20 cellular contexts compared by ENCODE assay signal in the genomic region with DNA sequence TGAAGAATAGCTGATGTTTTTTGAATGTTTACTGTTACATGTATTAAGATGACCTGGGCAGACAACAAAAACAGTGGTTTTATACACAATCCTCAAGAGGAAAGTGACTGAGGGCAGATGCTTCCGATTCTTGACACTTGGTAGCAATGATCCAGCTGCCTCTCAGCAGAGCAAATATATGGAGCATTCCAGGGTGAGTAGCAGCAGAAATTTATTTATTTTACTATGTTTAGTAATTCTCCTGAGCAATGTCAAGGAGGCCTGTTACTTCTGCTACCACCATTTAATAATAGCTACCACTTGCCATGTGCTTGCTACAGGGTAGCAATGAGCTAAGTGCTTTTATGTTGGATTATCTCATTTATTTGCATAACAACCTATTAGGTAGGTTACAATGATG.
"Had no signal": no experiment of that assay in that cellular context is flagged by ENCODE, and none has a peak within 500 bp of the region (broad histone marks: within the 10 kb centered on the region; RNA-seq: fewer than 3 reads in every experiment).

No MANE protein-coding gene starts in this region.

- DNase-seq: Karpas-422, KG1, MG63, NCI-H1092, NCI-H1105 treated with DMSO at 0.1 percent for 48 hours, NCI-H1417 treated with DMSO at 0.1 percent for 48 hours, NCI-H187, NCI-H2029, NCI-H2081 treated with DMSO at 0.1 percent for 48 hours, NCI-H2171, NCI-H226, NCI-H446, NCI-H510A, NCI-H524 treated with DMSO at 0.1 percent for 48 hours, NCI-H774, PC-3, SK-N-SH had no signal

- H3K36me3 ChIP-seq: MG63 had no signal

- H3K4me3 ChIP-seq: MG63 had no signal

- ATAC-seq: Panc1, PC-3 had no signal

- H3K9ac ChIP-seq: SK-N-SH had no signal

- H3K27me3 ChIP-seq: MG63 had no signal

- H3K27ac ChIP-seq: HL-60, RWPE1 had no signal

- H3K9me3 ChIP-seq: SK-N-SH had no signal

- H3K4me2 ChIP-seq: SK-N-SH had no signal
